ENCODE assay signal across 24 cellular contexts in genomic region chr11:78402842-78403241, GRCh38.
"Had no signal": no experiment of that assay in that cellular context is flagged by ENCODE, and none has a peak within 500 bp of the region (broad histone marks: within the 10 kb centered on the region; RNA-seq: fewer than 3 reads in every experiment).

No MANE protein-coding gene starts in this region.

- H3K4me1 ChIP-seq: prostate gland, thyroid gland had no signal

- H3K4me2 ChIP-seq: hepatocyte had no signal

- ATAC-seq: esophagus mucosa; gastroesophageal sphincter; heart left ventricle; left lobe of liver; naive thymus-derived CD4-positive, alpha-beta T cell; stimulated activated effector memory CD8-positive, alpha-beta T cell treated with anti-CD3 and anti-CD28 coated beads, Interleukin-12 subunit alpha, Interleukin-12 subunit beta, amount 100 ng/mL, for 72 hours had no signal

- H3K9me3 ChIP-seq: gastroesophageal sphincter, prostate gland, right atrium auricular region, sigmoid colon, stomach, thyroid gland had no signal

- H3K27ac ChIP-seq: epithelial cell of prostate, gastroesophageal sphincter, hepatocyte, prostate gland, right atrium auricular region, sigmoid colon, thyroid gland had no signal

- DNase-seq: dorsolateral prefrontal cortex; effector CD4-positive, alpha-beta T cell; foreskin fibroblast; heart left ventricle; kidney; midbrain; naive thymus-derived CD4-positive, alpha-beta T cell; nucleus accumbens; sigmoid colon; stimulated activated CD4-positive, alpha-beta T cell treated with anti-CD3 and anti-CD28 coated beads, Interleukin-2, amount 100 ng/mL, for 24 hours; stimulated activated CD4-positive, alpha-beta T cell treated with anti-CD3 and anti-CD28 coated beads, Interleukin-4, amount 100 ng/mL, for 24 hours; stimulated activated naive CD4-positive, alpha-beta T cell treated with Interleukin-2 at 50 U/mL for 16 hours; stomach; thyroid gland had no signal

- H2AFZ ChIP-seq: hepatocyte had no signal

- FAIRE-seq: kidney, urothelium cell line had no signal

- H3K27me3 ChIP-seq: dorsolateral prefrontal cortex, gastroesophageal sphincter, heart left ventricle, hepatocyte, right atrium auricular region, sigmoid colon, stomach, thyroid gland had no signal

- H3K4me3 ChIP-seq: dorsolateral prefrontal cortex, gastroesophageal sphincter, heart left ventricle, hepatocyte, lung, prostate gland, right atrium auricular region, sigmoid colon, stomach, thyroid gland had no signal

- H3K36me3 ChIP-seq: gastroesophageal sphincter, heart left ventricle, prostate gland, right atrium auricular region, sigmoid colon, stomach, thyroid gland had no signal
